In the genomic region with DNA sequence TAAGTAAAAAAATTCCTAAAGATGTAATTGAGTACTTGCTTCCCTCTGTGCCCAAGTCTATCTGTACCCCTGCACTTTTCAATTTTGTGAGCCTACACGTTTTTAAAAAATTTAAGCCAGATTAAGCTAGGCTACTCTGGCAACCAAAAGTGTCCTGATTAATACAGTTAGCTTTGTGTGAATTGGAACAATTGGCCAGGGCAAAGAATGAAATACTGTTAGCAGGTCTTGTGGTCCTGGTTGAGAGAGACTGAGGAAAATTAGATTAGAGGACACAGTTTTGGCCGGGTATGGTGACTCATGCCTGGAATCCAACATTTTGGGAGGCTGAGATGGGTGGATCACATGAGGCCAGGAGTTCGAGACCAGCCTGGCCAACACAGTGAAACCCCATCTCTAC, we compare ENCODE assay signal across 18 cellular contexts.
DNase-seq lines count a peak whose midpoint lies in the region; ATAC-seq and TF ChIP-seq lines count a peak whose summit lies in the region.
"Had no signal": no experiment of that assay in that cellular context is flagged by ENCODE, and none has a peak within 500 bp of the region (broad histone marks: within the 10 kb centered on the region; RNA-seq: fewer than 3 reads in every experiment).

No MANE protein-coding gene starts in this region.

- no peak for TF ChIP-seq EP300 in SK-N-SH (IDR thresholded peaks at IDR 0.05; ENCODE audit: borderline replicate concordance in 1 of 2, low read depth in 1 of 2, low read length in 1 of 2)
- TF ChIP-seq EP300 in esophagus muscularis mucosa (IDR thresholded peaks at IDR 0.05), result no peak

- no peak overlapping the region for H2AK5ac ChIP-seq in IMR-90 (ENCODE audit: low read depth, low read length)

- peaks cover 0 to 3% of the 10 kb centered on the region in 2 experiments; a peak in 2 of 4 replicates for H3K79me1 ChIP-seq in IMR-90 (ENCODE audit: low read depth in 1 of 2, low read length in 2 of 2)

- POLR2A ChIA-PET in SK-N-SH (lab: Yijun Ruan, JAX), result no interaction called here
- POLR2A ChIA-PET in IMR-90 (lab: Charles Lee; ENCODE audit: unreplicated experiment), result no interaction called here

- H3K27ac ChIP-seq in SK-N-SH (ENCODE audit: low read depth in 2 of 2, low read length in 1 of 2) (peak overlapping the region in 1 of 2 experiments; percentile 49; a peak in 2 of 4 replicates), IMR-90 (ENCODE audit: insufficient read depth, low read length) (no peak overlapping the region), esophagus muscularis mucosa (replicated peaks in 1 of 4) (no peak overlapping the region), thoracic aorta (peak overlapping the region; percentile 28 to 57)
- H3K27ac ChIP-seq: 22Rv1, BLaER1, C4-2B, GM23248 had no signal

- H4K5ac ChIP-seq in IMR-90 (ENCODE audit: low read depth, low read length), result no peak overlapping the region

- CTCF ChIA-PET in SK-N-SH (lab: Yijun Ruan, JAX) (interaction anchor here (1.2 kb wide), 1 partner anchor 10 kb away, joined by 3 read pairs; no protein-coding TSS in a partner anchor), IMR-90 (lab: Yijun Ruan, JAX) (no interaction called here)

- intact Hi-C loops in IMR-90 (cut with micrococcal nuclease) (no loop called here), esophagus muscularis mucosa (cut with DNase I) (no loop called here)

- no peak for TF ChIP-seq POLR2A in IMR-90 (IDR thresholded peaks at IDR 0.05; ENCODE audit: low read depth, low read length)
- no peak for TF ChIP-seq POLR2A in esophagus muscularis mucosa (IDR thresholded peaks at IDR 0.05; ENCODE audit: low read depth)

- no peaks in the 10 kb centered on the region for H3K79me2 ChIP-seq in SK-N-SH (ENCODE audit: insufficient read depth)

- no peaks in the 10 kb centered on the region for H3K9me2 ChIP-seq in SK-N-SH

- ATAC-seq in SK-N-SH treated with all-trans-retinoic acid at 6 μM for 48 hours (no peak), IMR-90 (ENCODE audit: low read depth) (no peak), thoracic aorta (ENCODE audit: insufficient number of reproducible peaks, low FRiP score, low read depth) (no peak)
- ATAC-seq: CD8-positive, alpha-beta T cell had no signal

- H2BK5ac ChIP-seq in IMR-90 (ENCODE audit: low read depth, low read length, poor library complexity, severe bottlenecking), result no peak overlapping the region

- no peak overlapping the region for H4K91ac ChIP-seq in IMR-90 (ENCODE audit: insufficient read depth, low read depth, low read length)

- no TSS peak for BruUV-seq in IMR-90 (replicated peaks; lab: Mats Ljungman, UMichigan)

- H2BK120ac ChIP-seq in IMR-90 (ENCODE audit: low read depth, low read length), result peak overlapping the region; percentile 56; the same call in 1 of the 2 replicates

- 53% methylated on average over 3 of the region's 3 CpGs for WGBS in SK-N-SH (ENCODE audit: low lambda C conversion rate)
- no CpG with 5 or more reads among the region's 3 CpGs for WGBS in IMR-90 (ENCODE audit: extremely low coverage in 2 of 2, insufficient read length in 1 of 2), 2 experiments
- 87% methylated on average over 3 of the region's 3 CpGs for WGBS in esophagus muscularis mucosa

- no peak overlapping the region for H3K18ac ChIP-seq in IMR-90 (ENCODE audit: low read depth, low read length)

- peaks cover 3% of the 10 kb centered on the region for H3K9me1 ChIP-seq in IMR-90 (ENCODE audit: insufficient read depth, low read length)

- peak overlapping the region; percentile 18; the same call in 1 of the 2 replicates for H3K9ac ChIP-seq in SK-N-SH
- H3K9ac ChIP-seq in IMR-90 (ENCODE audit: low read depth, low read length), result no peak overlapping the region
- H3K9ac ChIP-seq: BLaER1, GM23248 had no signal

- H3K4me1 ChIP-seq in SK-N-SH (ENCODE audit: control insufficient read depth in 1 of 2, insufficient read depth in 2 of 2, low read depth in 1 of 2, low read length in 1 of 2), result peaks cover 5 to 13% of the 10 kb centered on the region in 2 experiments; a peak in 3 of 4 replicates
- H3K4me1 ChIP-seq in IMR-90 (ENCODE audit: control insufficient read depth, insufficient read depth, low read length), result peaks cover 9% of the 10 kb centered on the region
- peaks cover 5 to 20% (median 11%) of the 10 kb centered on the region in 4 donors for H3K4me1 ChIP-seq in esophagus muscularis mucosa
- peaks cover 16 to 63% of the 10 kb centered on the region in 2 donors for H3K4me1 ChIP-seq in thoracic aorta (ENCODE audit: control insufficient read depth in 1 of 2, low read depth in 2 of 2)
- H3K4me1 ChIP-seq: Caco-2 had no signal

- H3K4me2 ChIP-seq in SK-N-SH (no peak overlapping the region), IMR-90 (ENCODE audit: low read depth, low read length) (no peak overlapping the region)
- H3K4me2 ChIP-seq: BLaER1 had no signal

- H3K23ac ChIP-seq in IMR-90 (ENCODE audit: low read depth, low read length), result no peak overlapping the region

- in situ Hi-C loops in IMR-90 (cut with MboI; ENCODE audit: low sequenced_read_pairs), result no loop called here

- H2BK15ac ChIP-seq in IMR-90 (ENCODE audit: low read depth, low read length), result peak overlapping the region; percentile 31; the same call in 1 of the 3 replicates

- no peak for DNase-seq in SK-N-SH
- DNase-seq in IMR-90, result no peak
- DNase-seq in esophagus muscularis mucosa (ENCODE audit: extremely low spot score), result peak; percentile 45
- DNase-seq in thoracic aorta (ENCODE audit: low spot score), result no peak
- DNase-seq in NCI-H1436 (lab: John Stamatoyannopoulos, UW), result no peak
- DNase-seq in NCI-H146 (lab: John Stamatoyannopoulos, UW), result no peak
- DNase-seq in NCI-H1105 (lab: John Stamatoyannopoulos, UW), result no peak
- DNase-seq: Caco-2; CD4-positive, CD25-positive, alpha-beta regulatory T cell; CD8-positive, alpha-beta T cell; DMS153; DND-41; H7 had no signal

- H3K4me3 ChIP-seq in SK-N-SH (ENCODE audit: low read depth in 2 of 2, low read length in 1 of 2) (no peak overlapping the region), IMR-90 (ENCODE audit: insufficient read depth, low read depth, low read length) (no peak overlapping the region), esophagus muscularis mucosa (no peak overlapping the region), thoracic aorta (no peak overlapping the region)
- H3K4me3 ChIP-seq: BLaER1, GM23248 had no signal

- H3K9me3 ChIP-seq in SK-N-SH, result no peaks in the 10 kb centered on the region
- H3K9me3 ChIP-seq in IMR-90 (ENCODE audit: control insufficient read depth, insufficient read depth, low read length), result no peaks in the 10 kb centered on the region
- H3K9me3 ChIP-seq in esophagus muscularis mucosa, result no peaks in the 10 kb centered on the region
- H3K9me3 ChIP-seq in thoracic aorta, result no peaks in the 10 kb centered on the region
- H3K9me3 ChIP-seq: Caco-2 had no signal

- TF ChIP-seq RAD21 in SK-N-SH (IDR thresholded peaks at IDR 0.05; ENCODE audit: low read length) (no peak), IMR-90 (IDR thresholded peaks at IDR 0.05; ENCODE audit: low read length) (no peak)

- peaks cover 9% of the 10 kb centered on the region for H3F3A ChIP-seq in SK-N-SH (replicated peaks; ENCODE audit: insufficient read depth)

- peak overlapping the region; percentile 33; the same call in 1 of the 2 replicates for H3K4ac ChIP-seq in IMR-90 (ENCODE audit: low read depth, low read length)

- dilution Hi-C loops in IMR-90 (cut with HindIII; ENCODE audit: low sequenced_read_pairs, unreplicated experiment), result no loop called here

- H3K36me3 ChIP-seq in SK-N-SH (replicated peaks in 1 of 2; ENCODE audit: control insufficient read depth in 1 of 2, insufficient read depth in 2 of 2, low read length in 1 of 2) (no peaks in the 10 kb centered on the region), IMR-90 (ENCODE audit: control insufficient read depth, insufficient read depth, low read length) (no peaks in the 10 kb centered on the region), esophagus muscularis mucosa (no peaks in the 10 kb centered on the region), thoracic aorta (no peaks in the 10 kb centered on the region)
- H3K36me3 ChIP-seq: BLaER1 had no signal

- H2BK20ac ChIP-seq in IMR-90 (ENCODE audit: low read depth, low read length), result peak overlapping the region; percentile 55; the same call in 1 of the 2 replicates

- TF ChIP-seq CTCF in SK-N-SH (IDR thresholded peaks at IDR 0.05), result no peak
- TF ChIP-seq CTCF in IMR-90 (conservative IDR thresholded peaks at IDR 0.05; ENCODE audit: low read depth, low read length), result no peak
- TF ChIP-seq CTCF in esophagus muscularis mucosa (IDR thresholded peaks at IDR 0.05), result no peak
- no peak for TF ChIP-seq CTCF in thoracic aorta (IDR thresholded peaks at IDR 0.05)

- H3K27me3 ChIP-seq in SK-N-SH (ENCODE audit: insufficient read depth) (no peaks in the 10 kb centered on the region), IMR-90 (ENCODE audit: control insufficient read depth, insufficient read depth, low read length) (no peaks in the 10 kb centered on the region), esophagus muscularis mucosa (no peaks in the 10 kb centered on the region), thoracic aorta (replicated peaks; ENCODE audit: insufficient read depth) (no peaks in the 10 kb centered on the region)
- H3K27me3 ChIP-seq: BLaER1 had no signal

- H3K14ac ChIP-seq in IMR-90 (replicated peaks; ENCODE audit: low read depth, low read length), result peak overlapping the region; percentile 40; the same call in 1 of the 2 replicates

- no peak overlapping the region for H2AK9ac ChIP-seq in IMR-90 (replicated peaks; ENCODE audit: low read depth, low read length, poor library complexity)

- H2AFZ ChIP-seq in SK-N-SH (ENCODE audit: low read depth) (no peak overlapping the region), IMR-90 (replicated peaks; ENCODE audit: low read length, poor library complexity) (no peak overlapping the region)
- H2AFZ ChIP-seq: GM23248 had no signal

- H4K20me1 ChIP-seq in SK-N-SH (ENCODE audit: insufficient read depth) (no peaks in the 10 kb centered on the region), IMR-90 (ENCODE audit: insufficient read depth, low read length) (no peaks in the 10 kb centered on the region)
- H4K20me1 ChIP-seq: BLaER1 had no signal

- no peak overlapping the region for H4K8ac ChIP-seq in IMR-90 (ENCODE audit: low read depth in 2 of 2, low read length in 2 of 2)

- no peak overlapping the region for H3K56ac ChIP-seq in IMR-90 (ENCODE audit: extremely low read depth, insufficient read depth, low read length)

TF ChIP-seq in SK-N-SH treated with all-trans-retinoic acid at 6 μM for 48 hours, 23 proteins besides CTCF, POLR2A, EP300 and RAD21 (continues in another document):
- TF ChIP-seq CSDC2 (CRISPR knock-in tag; IDR thresholded peaks at IDR 0.05) (no peak), ZNF8 (CRISPR knock-in tag; IDR thresholded peaks at IDR 0.05) (no peak), ZNF70 (CRISPR knock-in tag; IDR thresholded peaks at IDR 0.05) (no peak)

TF ChIP-seq in IMR-90, 13 proteins besides CTCF, POLR2A, EP300 and RAD21 (continues in another document):
- TF ChIP-seq CEBPB (IDR thresholded peaks at IDR 0.05; ENCODE audit: low read depth, low read length) (no peak), RCOR1 (IDR thresholded peaks at IDR 0.05; ENCODE audit: insufficient replicate concordance, low read length) (no peak), MAZ (IDR thresholded peaks at IDR 0.05; ENCODE audit: borderline replicate concordance, low read depth, low read length) (no peak), RFX5 (IDR thresholded peaks at IDR 0.05; ENCODE audit: low read depth, low read length) (no peak), FOS (IDR thresholded peaks at IDR 0.05; ENCODE audit: low read depth, low read length) (no peak), MAFK (IDR thresholded peaks at IDR 0.05; ENCODE audit: low read depth, low read length) (no peak), SMC3 (IDR thresholded peaks at IDR 0.05; ENCODE audit: low read depth, low read length) (no peak)

Comparison
In these comparisons a context has a peak if more than half of its experiments do, and no peak if none do; other contexts are left out.
1. H3K27ac ChIP-seq: peak in thoracic aorta (2 of 2); none in IMR-90 (single experiment) and esophagus muscularis mucosa (0 of 4).